9 cellular contexts compared by ENCODE assay signal in the genomic region with DNA sequence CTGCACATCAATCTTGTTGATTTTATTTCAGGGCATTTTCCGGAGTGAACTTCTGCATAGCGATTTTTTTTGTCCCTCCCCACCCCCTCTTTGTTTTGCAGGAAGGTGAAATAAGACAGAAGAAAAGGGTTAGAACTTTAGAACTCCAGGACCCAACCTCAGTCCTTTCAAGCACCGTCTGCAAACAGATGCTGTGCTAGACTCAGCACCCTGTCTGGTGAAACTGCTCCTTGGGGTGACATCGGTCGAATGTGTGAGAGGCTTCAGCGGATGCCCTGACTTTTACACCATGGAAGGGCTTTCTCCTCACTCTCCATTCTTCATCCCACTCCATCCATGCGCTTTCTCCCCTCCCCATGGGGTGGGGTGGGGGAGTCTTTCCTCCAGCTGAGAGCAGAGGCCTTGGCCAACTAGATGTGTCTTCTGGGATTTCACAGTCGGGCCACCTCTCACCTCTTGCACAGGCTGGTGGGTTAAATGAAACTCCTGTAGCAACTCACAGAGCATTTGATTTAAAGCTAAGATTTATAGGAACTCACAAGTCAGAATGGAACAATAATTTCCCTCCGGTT. TPM values are rescaled to one million over a fixed set of nuclear protein-coding genes. Genes with fewer than 3 reads are reported as not detected.
DNase-seq lines count a peak whose midpoint lies in the region; ATAC-seq, FAIRE-seq and TF ChIP-seq lines count a peak whose summit lies in the region.
"Had no signal": no experiment of that assay in that cellular context is flagged by ENCODE, and none has a peak within 500 bp of the region (broad histone marks: within the 10 kb centered on the region; RNA-seq: fewer than 3 reads in every experiment).

No MANE protein-coding gene starts in this region.

- peak overlapping the region; percentile 76 for H3K4me3 Mint-ChIP-seq in dendritic cell treated with granulocyte-macrophage colony-stimulating factor and Interleukin-4, amounts not matched to agents 40 ng/mL and 50 ng/mL, for 4 days

- H3K9me3 Mint-ChIP-seq in dendritic cell treated with granulocyte-macrophage colony-stimulating factor and Interleukin-4, amounts not matched to agents 40 ng/mL and 50 ng/mL, for 4 days = no peaks in the 10 kb centered on the region

- ATAC-seq in pancreas = no peak
- ATAC-seq in GM21360 (IDR thresholded peaks at IDR 0.05; ENCODE audit: unreplicated experiment) = no peak
- no peak for ATAC-seq in GM19351 (IDR thresholded peaks at IDR 0.05; ENCODE audit: unreplicated experiment)

- peaks cover 5% of the 10 kb centered on the region for H3K27me3 Mint-ChIP-seq in dendritic cell treated with granulocyte-macrophage colony-stimulating factor and Interleukin-4, amounts not matched to agents 40 ng/mL and 50 ng/mL, for 4 days

- no peak overlapping the region for H3K27ac ChIP-seq in pancreas

- intact Hi-C loops in dendritic cell treated with granulocyte-macrophage colony-stimulating factor and Interleukin-4, amounts not matched to agents 40 ng/mL and 50 ng/mL, for 4 days (cut with micrococcal nuclease) = no loop called here
- intact Hi-C loops in pancreas (cut with DNase I) = no loop called here

- no peak for DNase-seq in pancreas
- DNase-seq in NCI-H524 (lab: John Stamatoyannopoulos, UW) = no peak
- DNase-seq in NCI-H526 treated with DMSO at 0.1 percent for 48 hours (lab: John Stamatoyannopoulos, UW) = no peak

- H3K4me3 ChIP-seq in WI38 (ENCODE audit: low read depth, low read length) (peak overlapping the region; percentile 33; the same call in 1 of the 2 replicates), pancreas (peak overlapping the region in 3 of 4 donors; percentile 21 to 52 (median 38))

- peak overlapping the region; percentile 50 for H3K27ac Mint-ChIP-seq in dendritic cell treated with granulocyte-macrophage colony-stimulating factor and Interleukin-4, amounts not matched to agents 40 ng/mL and 50 ng/mL, for 4 days

- TF ChIP-seq CTCF in WI38 (IDR thresholded peaks at IDR 0.05; ENCODE audit: low read depth, low read length) = no peak
- TF ChIP-seq CTCF in pancreas (IDR thresholded peaks at IDR 0.05) = no peak

- FAIRE-seq in pancreas (lab: Jason Lieb, UNC) = no peak

- peaks cover 22% of the 10 kb centered on the region for H3K4me1 Mint-ChIP-seq in dendritic cell treated with granulocyte-macrophage colony-stimulating factor and Interleukin-4, amounts not matched to agents 40 ng/mL and 50 ng/mL, for 4 days (ENCODE audit: low read depth)

- H3K36me3 Mint-ChIP-seq in dendritic cell treated with granulocyte-macrophage colony-stimulating factor and Interleukin-4, amounts not matched to agents 40 ng/mL and 50 ng/mL, for 4 days (ENCODE audit: low read depth) = no peaks in the 10 kb centered on the region

- H3K9me3 ChIP-seq in ES-I3 (ENCODE audit: control insufficient read depth, insufficient read depth, low read length) (no peaks in the 10 kb centered on the region; the same call in 1 of the 2 replicates), pancreas (no peaks in the 10 kb centered on the region)

- WGBS in pancreas, 2 donors = 80 to 82% methylated on average over 9 of the region's 9 CpGs

- H3K9ac ChIP-seq in ES-I3 (ENCODE audit: low read depth, low read length) = peak overlapping the region; percentile 78

- H3K4me1 ChIP-seq in ES-I3 (ENCODE audit: insufficient read depth, low read length) (peaks cover 12% of the 10 kb centered on the region), pancreas (no peaks in the 10 kb centered on the region)

- H3K27me3 ChIP-seq in pancreas = no peaks in the 10 kb centered on the region

- H3K36me3 ChIP-seq in ES-I3 (ENCODE audit: insufficient read depth, low read length) (no peaks in the 10 kb centered on the region), pancreas (no peaks in the 10 kb centered on the region)

RNA-seq across cellular contexts. Expression of a gene that starts 43.3 kb away (rescaled TPM):
- under 1 TPM; 0.06 to 0.41 (median 0.13) TPM for total RNA-seq in pancreas
- polyA plus RNA-seq in pancreas = under 1 TPM; 0.05 to 0.11 TPM
- total RNA-seq: glomerular endothelial cell had no signal
